In genomic region chr16:23595951-23596720, GRCh38 we compare ENCODE assay signal across 1 cellular context.
TF ChIP-seq lines count a peak whose summit lies in the region.

Gene NDUFAB1, minus strand, starts transcription at chr16:23596316. Its CDS starts 26 bp downstream, at chr16:23596290.

TF ChIP-seq in HepG2, 621 proteins besides CTCF, POLR2A, EP300 and RAD21 (continued from another document and continues in another):
- TF ChIP-seq GRHL1 (CRISPR knock-in tag; conservative IDR thresholded peaks at IDR 0.05) = no peak
- TF ChIP-seq ZNF256 (CRISPR knock-in tag; conservative IDR thresholded peaks at IDR 0.05) = peak; percentile 97
- peak; percentile 83; the same call in 1 of the 2 replicates for TF ChIP-seq CENPT (CRISPR knock-in tag; IDR thresholded peaks at IDR 0.05; ENCODE audit: low read depth)
- no peak for TF ChIP-seq TRAFD1 (CRISPR knock-in tag; IDR thresholded peaks at IDR 0.05; ENCODE audit: borderline replicate concordance)
- TF ChIP-seq ZIK1 (CRISPR knock-in tag; IDR thresholded peaks at IDR 0.05; ENCODE audit: borderline replicate concordance, low read depth) = peak; percentile 60; the same call in 1 of the 2 replicates
- peak; percentile 69; the same call in 1 of the 2 replicates for TF ChIP-seq GTF2F1 (IDR thresholded peaks at IDR 0.05; ENCODE audit: low read length)
- no peak for TF ChIP-seq MBD4 (IDR thresholded peaks at IDR 0.05; ENCODE audit: borderline replicate concordance, low read length)
- TF ChIP-seq TRIM22 (IDR thresholded peaks at IDR 0.05) = no peak
- peak; percentile 99 for TF ChIP-seq ZNF414 (CRISPR knock-in tag; IDR thresholded peaks at IDR 0.05)
- TF ChIP-seq ZFP36L2 (CRISPR knock-in tag; IDR thresholded peaks at IDR 0.05) = no peak
- TF ChIP-seq ZBTB39 (CRISPR knock-in tag; IDR thresholded peaks at IDR 0.05) = no peak
- TF ChIP-seq ZNF136 (CRISPR knock-in tag; IDR thresholded peaks at IDR 0.05; ENCODE audit: low read depth) = peak; percentile 93; the same call in 1 of the 2 replicates
- peak; percentile 92 for TF ChIP-seq RBM39 (IDR thresholded peaks at IDR 0.05; ENCODE audit: low read depth, low read length, poor library complexity, severe bottlenecking)
- TF ChIP-seq NCOA5 (CRISPR knock-in tag; IDR thresholded peaks at IDR 0.05) = 0 out of 2 replicates have a peak, but pooled peaks have one; percentile 21
- no peak for TF ChIP-seq SSRP1 (CRISPR knock-in tag; IDR thresholded peaks at IDR 0.05)
- no peak for TF ChIP-seq SP2 (CRISPR knock-in tag; IDR thresholded peaks at IDR 0.05)
- peak; percentile 90; the same call in 1 of the 2 replicates for TF ChIP-seq ZNF124 (CRISPR knock-in tag; IDR thresholded peaks at IDR 0.05)
- TF ChIP-seq ZFP1 (CRISPR knock-in tag; IDR thresholded peaks at IDR 0.05) = peak; percentile 7; the same call in 1 of the 2 replicates
- peak; percentile 35; the same call in 1 of the 2 replicates for TF ChIP-seq ZNF333 (CRISPR knock-in tag; IDR thresholded peaks at IDR 0.05; ENCODE audit: borderline replicate concordance)
- peak; percentile 61 for TF ChIP-seq NFYC (CRISPR knock-in tag; IDR thresholded peaks at IDR 0.05)
- peak; percentile 99 for TF ChIP-seq SALL2 (CRISPR knock-in tag; IDR thresholded peaks at IDR 0.05)
- TF ChIP-seq HMGA1 (CRISPR knock-in tag; conservative IDR thresholded peaks at IDR 0.05) = no peak
- 0 out of 2 replicates have a peak, but pooled peaks have one; percentile 44 for TF ChIP-seq TEAD2 (CRISPR knock-in tag; IDR thresholded peaks at IDR 0.05)
- TF ChIP-seq NR2F2 (IDR thresholded peaks at IDR 0.05; ENCODE audit: borderline replicate concordance, low read depth) = peak; percentile 36; the same call in 1 of the 2 replicates
- peak; percentile 71 for TF ChIP-seq ZNF253 (CRISPR knock-in tag; IDR thresholded peaks at IDR 0.05; ENCODE audit: borderline replicate concordance)
- TF ChIP-seq ZSCAN9 (CRISPR knock-in tag; IDR thresholded peaks at IDR 0.05; ENCODE audit: borderline replicate concordance) = peak; percentile 94
- TF ChIP-seq CERS6 (CRISPR knock-in tag; IDR thresholded peaks at IDR 0.05) = peak; percentile 85
- peak; percentile 99 for TF ChIP-seq ZNF574 (CRISPR knock-in tag; IDR thresholded peaks at IDR 0.05)
- peak; percentile 98 for TF ChIP-seq REPIN1 (CRISPR knock-in tag; IDR thresholded peaks at IDR 0.05; ENCODE audit: borderline replicate concordance, low read depth)
- TF ChIP-seq THAP9 (CRISPR knock-in tag; IDR thresholded peaks at IDR 0.05; ENCODE audit: borderline replicate concordance) = 0 out of 2 replicates have a peak, but pooled peaks have one; percentile 72
- TF ChIP-seq MYC (CRISPR knock-in tag; IDR thresholded peaks at IDR 0.05; ENCODE audit: borderline replicate concordance) = peak; percentile 98
- TF ChIP-seq ZSCAN12 (CRISPR knock-in tag; IDR thresholded peaks at IDR 0.05) = peak; percentile 94; the same call in 1 of the 2 replicates
- peak; percentile 94 for TF ChIP-seq KDM5A (IDR thresholded peaks at IDR 0.05; ENCODE audit: borderline replicate concordance, low read length)
- no peak; the same call in none of the 2 replicates for TF ChIP-seq ZNF264 (CRISPR knock-in tag; IDR thresholded peaks at IDR 0.05)
- TF ChIP-seq CBFB (CRISPR knock-in tag; IDR thresholded peaks at IDR 0.05) = peak; percentile 94
- TF ChIP-seq ARNT (IDR thresholded peaks at IDR 0.05) = no peak
- peak; percentile 80 for TF ChIP-seq ARID5B (CRISPR knock-in tag; IDR thresholded peaks at IDR 0.05)
- TF ChIP-seq CSRNP1 (CRISPR knock-in tag; IDR thresholded peaks at IDR 0.05) = peak; percentile 96
